Comparison of ENCODE assay signal across 26 cellular contexts in the genomic region with DNA sequence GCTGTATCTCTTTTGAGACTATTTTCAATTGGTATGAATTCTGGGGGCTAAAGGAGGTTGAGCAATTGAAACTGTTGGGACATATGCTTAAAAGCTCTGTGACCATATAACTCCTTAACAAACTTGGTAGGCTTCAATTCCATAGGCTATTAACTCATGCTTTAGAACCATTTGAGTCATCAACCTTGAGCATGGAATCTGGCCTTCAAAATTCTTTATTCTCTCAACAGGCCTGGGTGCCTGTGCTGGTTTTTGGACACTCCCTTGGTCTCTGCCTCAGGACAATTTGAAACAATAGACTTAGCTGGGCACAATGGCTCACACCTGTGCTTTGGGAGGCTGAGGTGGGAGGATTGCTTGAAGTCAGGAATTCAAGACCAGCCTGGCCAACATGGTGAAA.
"Had no signal": no experiment of that assay in that cellular context is flagged by ENCODE, and none has a peak within 500 bp of the region (broad histone marks: within the 10 kb centered on the region; RNA-seq: fewer than 3 reads in every experiment).

No MANE protein-coding gene starts in this region.

- H3K36me3 Mint-ChIP-seq: immature natural killer cell, natural killer cell had no signal

- DNase-seq: central memory CD4-positive, alpha-beta T cell; dorsolateral prefrontal cortex; effector CD8-positive, alpha-beta T cell; endodermal cell; erythroblast; foreskin melanocyte; hypothalamus; immature natural killer cell; islet precursor cell; mesendoderm; natural killer cell; occipital lobe; ovary; posterior cingulate gyrus; psoas muscle; right cardiac atrium; stimulated activated CD4-positive, alpha-beta T cell treated with anti-CD3 and anti-CD28 coated beads, Interleukin-15, amount 100 ng/mL, for 24 hours; stimulated activated CD4-positive, alpha-beta T cell treated with anti-CD3 and anti-CD28 coated beads, Interleukin-2, amount 100 ng/mL, for 48 hours; stimulated activated naive CD4-positive, alpha-beta T cell; stimulated activated naive CD8-positive, alpha-beta T cell treated with anti-CD3 and anti-CD28 coated beads, Interleukin-15, amount 100 ng/mL, for 72 hours; transverse colon had no signal

- H3K9me3 ChIP-seq: ovary, psoas muscle, suprapubic skin, transverse colon had no signal

- H3K36me3 ChIP-seq: ovary, suprapubic skin, transverse colon had no signal

- H3K27ac Mint-ChIP-seq: endodermal cell; immature natural killer cell; natural killer cell; stimulated activated naive CD8-positive, alpha-beta T cell treated with anti-CD3 and anti-CD28 coated beads, Interleukin-15, amount 100 ng/mL, for 72 hours had no signal

- ATAC-seq: left lobe of liver; natural killer cell; psoas muscle; right cardiac atrium; stimulated activated naive CD8-positive, alpha-beta T cell treated with anti-CD3 and anti-CD28 coated beads, Interleukin-15, amount 100 ng/mL, for 72 hours had no signal

- H3K4me1 ChIP-seq: psoas muscle, transverse colon had no signal

- H3K27me3 ChIP-seq: dorsolateral prefrontal cortex, ovary, suprapubic skin, transverse colon had no signal

- H3K4me3 Mint-ChIP-seq: endodermal cell; immature natural killer cell; natural killer cell; stimulated activated naive CD8-positive, alpha-beta T cell treated with anti-CD3 and anti-CD28 coated beads, Interleukin-15, amount 100 ng/mL, for 72 hours had no signal

- H3K4me1 Mint-ChIP-seq: endodermal cell; immature natural killer cell; natural killer cell; stimulated activated naive CD8-positive, alpha-beta T cell treated with anti-CD3 and anti-CD28 coated beads, Interleukin-15, amount 100 ng/mL, for 72 hours had no signal

- H3K27ac ChIP-seq: ovary, psoas muscle, suprapubic skin, transverse colon had no signal

- H3K4me3 ChIP-seq: dorsolateral prefrontal cortex, lung, ovary, psoas muscle, skin epidermis, suprapubic skin, transverse colon had no signal

- FAIRE-seq: colon had no signal

- H3K9me3 Mint-ChIP-seq: endodermal cell had no signal
